ENCODE assay signal across 8 cellular contexts in the genomic region with DNA sequence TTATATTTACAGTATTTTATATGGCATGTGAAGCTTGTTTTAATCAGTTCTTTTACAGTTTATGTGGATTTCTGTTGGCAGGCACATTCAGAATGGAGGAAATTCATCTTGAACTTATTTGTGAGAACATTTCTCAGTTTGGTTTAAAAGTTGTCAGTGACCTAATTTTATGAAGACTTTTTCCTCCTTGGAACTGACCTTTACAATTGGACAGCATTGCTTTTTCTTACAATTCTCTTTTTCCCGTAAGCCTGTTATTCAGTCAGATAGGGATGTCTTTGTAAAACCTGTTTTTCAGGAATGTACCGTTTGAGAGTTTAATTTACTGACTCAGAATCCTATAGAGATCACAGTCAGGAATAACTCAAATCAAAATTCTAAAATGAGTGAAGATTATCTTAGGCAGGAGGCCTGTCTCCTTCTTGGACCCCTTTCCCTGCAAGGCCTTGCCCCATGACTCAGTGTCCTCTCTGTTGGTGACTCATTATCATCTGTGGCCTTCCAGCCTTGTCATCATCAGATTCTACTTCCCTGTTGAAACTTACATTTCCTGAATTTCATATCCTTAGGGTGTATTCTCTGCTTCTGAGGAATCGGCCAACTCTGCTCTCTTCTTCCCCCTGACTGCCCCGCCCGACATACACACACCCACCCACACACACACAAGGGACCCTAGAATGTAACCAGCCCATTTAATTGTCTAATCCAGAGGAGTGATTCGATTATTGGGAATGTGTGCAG.
DNase-seq lines count a peak whose midpoint lies in the region; ATAC-seq and TF ChIP-seq lines count a peak whose summit lies in the region.

No MANE protein-coding gene starts in this region.

- peak overlapping the region; percentile 94 to 97 (median 95) for H3K27ac ChIP-seq in gastroesophageal sphincter
- peak overlapping the region; percentile 93 for H3K27ac ChIP-seq in rectal smooth muscle tissue (ENCODE audit: low read depth, low read length)

- 17 to 24% methylated on average over 3 to 6 of the region's 6 CpGs for WGBS in gastroesophageal sphincter (ENCODE audit: low coverage in 1 of 2), 2 donors

- peaks cover 0 to 7% of the 10 kb centered on the region in 2 donors for H3K36me3 ChIP-seq in gastroesophageal sphincter
- H3K36me3 ChIP-seq in rectal smooth muscle tissue (ENCODE audit: control insufficient read depth, insufficient read depth, low read length): no peaks in the 10 kb centered on the region

- H3K4me1 ChIP-seq in gastroesophageal sphincter: peaks cover 42 to 100% (median 45%) of the 10 kb centered on the region in 3 donors
- H3K4me1 ChIP-seq in rectal smooth muscle tissue (ENCODE audit: control insufficient read depth, insufficient read depth, low read length): peaks cover 36% of the 10 kb centered on the region

- no peak for TF ChIP-seq POLR2A in gastroesophageal sphincter (IDR thresholded peaks at IDR 0.05)

- no peak overlapping the region for H3K9ac ChIP-seq in rectal smooth muscle tissue (ENCODE audit: low read length)

- no peak for TF ChIP-seq CTCF in gastroesophageal sphincter (IDR thresholded peaks at IDR 0.05)

- H3K9me3 ChIP-seq in gastroesophageal sphincter: no peaks in the 10 kb centered on the region

- ATAC-seq in gastroesophageal sphincter (peak; percentile 76), HG02970 (IDR thresholded peaks at IDR 0.05; ENCODE audit: low FRiP score, unreplicated experiment) (no peak)

- H3K27me3 ChIP-seq in gastroesophageal sphincter (no peaks in the 10 kb centered on the region), rectal smooth muscle tissue (ENCODE audit: control insufficient read depth, insufficient read depth, low read length) (no peaks in the 10 kb centered on the region)

- no peak overlapping the region for H3K4me3 ChIP-seq in gastroesophageal sphincter
- H3K4me3 ChIP-seq in rectal smooth muscle tissue (ENCODE audit: low read length): no peak overlapping the region

- peak; percentile 93 for DNase-seq in EH (ENCODE audit: low read depth)
- peak; percentile 20 for DNase-seq in SIG-M5 (lab: John Stamatoyannopoulos, UW)
- no peak for DNase-seq in OCI-M2 (lab: John Stamatoyannopoulos, UW; ENCODE audit: unreplicated experiment)
- DNase-seq in iPS-NIHi11 (ENCODE audit: low spot score): no peak
- no peak for DNase-seq in activated gamma-delta T cell (lab: John Stamatoyannopoulos, UW)

- no peak for TF ChIP-seq EP300 in gastroesophageal sphincter (IDR thresholded peaks at IDR 0.05)

Comparison
In these comparisons a context has a peak if more than half of its experiments do, and no peak if none do; other contexts are left out.
1. DNase-seq: peak in EH (single experiment) and SIG-M5 (single experiment); none in OCI-M2 (single experiment), iPS-NIHi11 (single experiment) and activated gamma-delta T cell (single experiment).